8 cellular contexts compared by ENCODE assay signal in the genomic region with DNA sequence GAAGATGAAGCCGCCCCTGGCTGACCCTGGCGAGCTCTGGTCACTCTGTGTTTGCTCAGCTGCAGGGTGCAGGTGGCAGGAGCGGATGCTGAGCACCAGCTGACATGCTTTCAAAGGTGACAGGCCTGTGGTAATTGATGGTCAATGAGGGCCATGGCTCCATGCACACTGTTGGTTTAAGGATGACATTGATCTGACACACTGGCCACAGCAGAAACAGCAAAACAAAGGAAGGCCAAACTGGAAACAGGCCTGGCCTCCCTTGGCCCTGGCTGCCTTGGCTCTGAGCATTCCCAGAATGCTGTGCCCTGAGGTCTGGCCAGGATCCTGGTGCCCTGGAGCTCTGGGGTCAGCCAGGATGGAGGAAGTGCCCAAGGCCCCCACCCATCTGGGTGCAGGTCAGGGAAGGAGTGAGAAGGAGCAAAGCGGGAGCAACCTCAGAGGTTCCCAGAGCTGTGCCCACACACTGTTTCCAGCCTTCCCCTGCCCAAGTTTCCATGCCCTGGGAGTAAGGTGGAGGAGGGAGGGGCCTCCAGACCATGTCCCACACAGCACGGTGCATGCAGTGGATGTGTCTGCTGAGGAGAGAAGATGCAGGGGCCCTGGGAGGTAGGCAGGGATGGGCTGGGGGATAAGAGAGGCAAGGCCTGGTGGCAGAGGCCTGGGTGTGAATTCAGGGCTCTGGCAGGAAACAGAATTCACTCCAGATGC.
DNase-seq lines count a peak whose midpoint lies in the region; ATAC-seq, FAIRE-seq and TF ChIP-seq lines count a peak whose summit lies in the region.

No MANE protein-coding gene starts in this region.

- no peaks in the 10 kb centered on the region for H3K79me2 ChIP-seq in smooth muscle cell (ENCODE audit: low read depth)
- H3K79me2 ChIP-seq in OCI-LY7 (ENCODE audit: insufficient read depth, low read depth, low read length) = no peaks in the 10 kb centered on the region

- peak overlapping the region in 1 of 3 donors; percentile 27 for H3K9ac ChIP-seq in skeletal muscle tissue (ENCODE audit: low read depth in 1 of 3, low read length in 3 of 3)
- H3K9ac ChIP-seq in smooth muscle cell (ENCODE audit: low read depth) = no peak overlapping the region

- no peak for TF ChIP-seq POLR2A in GM12891 (IDR thresholded peaks at IDR 0.05; ENCODE audit: low read depth, low read length)

- H3K4me2 ChIP-seq in smooth muscle cell (no peak overlapping the region), OCI-LY7 (ENCODE audit: low read length) (no peak overlapping the region)

- H3K36me3 ChIP-seq in kidney epithelial cell (ENCODE audit: control insufficient read depth, insufficient read depth, low read length) (no peaks in the 10 kb centered on the region), skeletal muscle tissue (ENCODE audit: control insufficient read depth in 3 of 3, insufficient read depth in 3 of 3, low read length in 3 of 3) (no peaks in the 10 kb centered on the region), smooth muscle cell (ENCODE audit: low read depth) (no peaks in the 10 kb centered on the region), OCI-LY7 (ENCODE audit: insufficient read depth, low read length) (no peaks in the 10 kb centered on the region)

- no peaks in the 10 kb centered on the region for H3K9me2 ChIP-seq in OCI-LY7 (ENCODE audit: insufficient read depth, low read length)

- H3K4me3 ChIP-seq in astrocyte of the cerebellum (ENCODE audit: low read depth, low read length) (no peak overlapping the region), kidney epithelial cell (ENCODE audit: low read depth, low read length) (no peak overlapping the region), skeletal muscle tissue (ENCODE audit: low read length in 3 of 3) (peak overlapping the region in 1 of 3 donors; percentile 35), smooth muscle cell (no peak overlapping the region), OCI-LY7 (ENCODE audit: low read depth, low read length, poor library complexity, severe bottlenecking) (no peak overlapping the region)

- TF ChIP-seq CTCF in astrocyte of the cerebellum (IDR thresholded peaks at IDR 0.05; ENCODE audit: low read depth, low read length, missing control alignments) (no peak), kidney epithelial cell (IDR thresholded peaks at IDR 0.05; ENCODE audit: insufficient read depth, low read length, poor library complexity, severe bottlenecking) (no peak), smooth muscle cell (IDR thresholded peaks at IDR 0.05; ENCODE audit: borderline replicate concordance, insufficient read depth, poor library complexity, severe bottlenecking) (no peak), OCI-LY7 (conservative IDR thresholded peaks at IDR 0.05; ENCODE audit: low read length) (no peak)

- DNase-seq in HCEC 1CT (peak; percentile 93), astrocyte of the cerebellum (ENCODE audit: low read depth) (peak; percentile 31), kidney epithelial cell (ENCODE audit: low read depth) (peak; percentile 72), smooth muscle cell (lab: John Stamatoyannopoulos, UW; ENCODE audit: unreplicated experiment) (no peak), OCI-LY7 (ENCODE audit: low spot score) (no peak), GM12891 (ENCODE audit: insufficient read length, low spot score) (no peak)

- CTCF ChIA-PET in OCI-LY7 (lab: Charles Lee; ENCODE audit: unreplicated experiment) = no interaction called here

- H4K20me1 ChIP-seq in smooth muscle cell (ENCODE audit: low read depth) (no peaks in the 10 kb centered on the region), OCI-LY7 (ENCODE audit: insufficient read depth, low read length) (no peaks in the 10 kb centered on the region)

- POLR2A ChIA-PET in OCI-LY7 (lab: Charles Lee) = no interaction called here

- no peak for ATAC-seq in HG03159 (IDR thresholded peaks at IDR 0.05; ENCODE audit: unreplicated experiment)

- H3K9me3 ChIP-seq in skeletal muscle tissue (ENCODE audit: control insufficient read depth in 3 of 3, low read length in 3 of 3) (no peaks in the 10 kb centered on the region), smooth muscle cell (replicated peaks; ENCODE audit: low read depth) (no peaks in the 10 kb centered on the region), OCI-LY7 (ENCODE audit: low read length) (no peaks in the 10 kb centered on the region)

- WGBS in smooth muscle cell (ENCODE audit: low lambda C conversion rate) = 86% methylated on average over 5 of the region's 5 CpGs

- no peak for FAIRE-seq in GM12891 (lab: Jason Lieb, UNC)

- intact Hi-C loops in OCI-LY7 (cut with micrococcal nuclease; ENCODE audit: unreplicated experiment) = no loop called here

- in situ Hi-C loops in astrocyte of the cerebellum (cut with HindIII; ENCODE audit: low sequenced_read_pairs) = no loop called here

- H3F3A ChIP-seq in smooth muscle cell (ENCODE audit: low read depth) = no peaks in the 10 kb centered on the region

- BruUV-seq in OCI-LY7 (replicated peaks; lab: Mats Ljungman, UMichigan) = no TSS peak

- peaks cover 27 to 40% (median 32%) of the 10 kb centered on the region in 3 donors for H3K4me1 ChIP-seq in skeletal muscle tissue (ENCODE audit: control insufficient read depth in 3 of 3, insufficient read depth in 3 of 3, low read length in 3 of 3)
- H3K4me1 ChIP-seq in smooth muscle cell (ENCODE audit: low read depth) = peaks cover 9% of the 10 kb centered on the region
- H3K4me1 ChIP-seq in OCI-LY7 (ENCODE audit: insufficient read depth, low read length, poor library complexity, severe bottlenecking) = no peaks in the 10 kb centered on the region

- H2AFZ ChIP-seq in smooth muscle cell (ENCODE audit: low read depth) (no peak overlapping the region), OCI-LY7 (ENCODE audit: low read length) (no peak overlapping the region)

- H3K27me3 ChIP-seq in kidney epithelial cell (ENCODE audit: control insufficient read depth, insufficient read depth, low read length) = no peaks in the 10 kb centered on the region
- no peaks in the 10 kb centered on the region for H3K27me3 ChIP-seq in skeletal muscle tissue (ENCODE audit: control insufficient read depth in 3 of 3, insufficient read depth in 3 of 3, low read length in 3 of 3)
- no peaks in the 10 kb centered on the region for H3K27me3 ChIP-seq in smooth muscle cell (ENCODE audit: low read depth)

- H3K27ac ChIP-seq in skeletal muscle tissue (ENCODE audit: low read depth, low read length) (peak overlapping the region; percentile 13), smooth muscle cell (ENCODE audit: low read depth) (no peak overlapping the region), OCI-LY7 (ENCODE audit: low read depth, low read length, poor library complexity, severe bottlenecking) (no peak overlapping the region)

TF ChIP-seq in GM12891, 5 proteins besides CTCF, POLR2A, EP300 and RAD21:
- TF ChIP-seq SPI1 (IDR thresholded peaks at IDR 0.05; ENCODE audit: low read depth, low read length) (no peak), PAX5 (IDR thresholded peaks at IDR 0.05; ENCODE audit: insufficient read depth, low read length, severe bottlenecking) (no peak), POLR2AphosphoS5 (IDR thresholded peaks at IDR 0.05; ENCODE audit: low read depth, low read length) (no peak), POU2F2 (IDR thresholded peaks at IDR 0.05; ENCODE audit: low read depth, low read length) (no peak), TAF1 (IDR thresholded peaks at IDR 0.05; ENCODE audit: low read depth, low read length) (no peak)

Comparison
In these comparisons a context has a peak if more than half of its experiments do, and no peak if none do; other contexts are left out.
1. DNase-seq: peak in HCEC 1CT (single experiment), astrocyte of the cerebellum (single experiment) and kidney epithelial cell (single experiment); none in smooth muscle cell (single experiment), OCI-LY7 (single experiment) and GM12891 (single experiment).